In genomic region chr1:232904566-232904965, GRCh38 we compare ENCODE assay signal across 10 cellular contexts. TPM values are rescaled to one million over a fixed set of nuclear protein-coding genes. Genes with fewer than 3 reads are reported as not detected.
A peak's percentile ranks its signal among the peaks of the same experiment; 100 is the strongest.
DNase-seq lines count a peak whose midpoint lies in the region; ATAC-seq and TF ChIP-seq lines count a peak whose summit lies in the region.
"Had no signal": no experiment of that assay in that cellular context is flagged by ENCODE, and none has a peak within 500 bp of the region (broad histone marks: within the 10 kb centered on the region; RNA-seq: fewer than 3 reads in every experiment).

No MANE protein-coding gene starts in this region.

- H3K9ac ChIP-seq in DND-41 (ENCODE audit: low read depth, low read length) = no peak overlapping the region

- peaks cover 50% of the 10 kb centered on the region for H3K4me1 ChIP-seq in DND-41 (ENCODE audit: insufficient read depth, low read length)
- peaks cover 14 to 20% of the 10 kb centered on the region in 2 donors for H3K4me1 ChIP-seq in gastrocnemius medialis
- no peaks in the 10 kb centered on the region; the same call in 1 of the 2 replicates for H3K4me1 ChIP-seq in BE2C

- no peaks in the 10 kb centered on the region for H3K36me3 Mint-ChIP-seq in activated CD4-positive, alpha-beta memory T cell treated with anti-CD3 and anti-CD28 coated beads, Interleukin-2, amount 10 ng/mL, durations not matched to agents 7 days and 5 days (ENCODE audit: low read depth)

- H4K20me1 ChIP-seq in DND-41 (ENCODE audit: insufficient read depth, low read length) = no peaks in the 10 kb centered on the region

- H3K27ac ChIP-seq in DND-41 (ENCODE audit: low read length) (no peak overlapping the region), gastrocnemius medialis (no peak overlapping the region)
- H3K27ac ChIP-seq: spleen, thoracic aorta had no signal

- no peaks in the 10 kb centered on the region for H3K9me3 Mint-ChIP-seq in activated CD4-positive, alpha-beta memory T cell treated with anti-CD3 and anti-CD28 coated beads, Interleukin-2, amount 10 ng/mL, durations not matched to agents 7 days and 5 days

- no peak for TF ChIP-seq POLR2A in gastrocnemius medialis (IDR thresholded peaks at IDR 0.05)

- H3K27me3 ChIP-seq in DND-41 (ENCODE audit: insufficient read depth, low read length, poor library complexity) = no peaks in the 10 kb centered on the region
- no peaks in the 10 kb centered on the region for H3K27me3 ChIP-seq in kidney epithelial cell (ENCODE audit: control insufficient read depth, insufficient read depth, low read length)
- H3K27me3 ChIP-seq in gastrocnemius medialis = no peaks in the 10 kb centered on the region
- H3K27me3 ChIP-seq in BE2C = no peaks in the 10 kb centered on the region

- no peak overlapping the region for H3K4me3 Mint-ChIP-seq in activated CD4-positive, alpha-beta memory T cell treated with anti-CD3 and anti-CD28 coated beads, Interleukin-2, amount 10 ng/mL, durations not matched to agents 7 days and 5 days

- H3K4me3 ChIP-seq in DND-41 (ENCODE audit: low read depth in 1 of 2, low read length in 2 of 2) = no peak overlapping the region
- H3K4me3 ChIP-seq in kidney epithelial cell (ENCODE audit: low read depth, low read length) = no peak overlapping the region
- H3K4me3 ChIP-seq in gastrocnemius medialis = no peak overlapping the region
- H3K4me3 ChIP-seq in BE2C (ENCODE audit: low read depth, low read length) = no peak overlapping the region
- H3K4me3 ChIP-seq: spleen, thoracic aorta had no signal

- no peak overlapping the region for H2AFZ ChIP-seq in DND-41 (ENCODE audit: low read depth, low read length)

- POLR2A ChIA-PET in activated CD4-positive, alpha-beta memory T cell treated with anti-CD3 and anti-CD28 coated beads, Interleukin-2, amount 10 ng/mL, durations not matched to agents 7 days and 5 days (lab: Charles Lee) = no interaction called here

- DNase-seq in DND-41 (no peak), kidney epithelial cell (ENCODE audit: low read depth) (peak; percentile 68), gastrocnemius medialis (no peak), BE2C (no peak)
- peak; percentile 29 for DNase-seq in activated CD4-positive, alpha-beta memory T cell treated with anti-CD3 and anti-CD28 coated beads, Interleukin-2, amount 10 ng/mL, durations not matched to agents 7 days and 5 days
- DNase-seq: spleen had no signal

- CTCF ChIA-PET in activated CD4-positive, alpha-beta memory T cell treated with anti-CD3 and anti-CD28 coated beads, Interleukin-2, amount 10 ng/mL, durations not matched to agents 7 days and 5 days (lab: Charles Lee) = no interaction called here

- H3K79me2 ChIP-seq in DND-41 (ENCODE audit: insufficient read depth, low read length) = no peaks in the 10 kb centered on the region

- intact Hi-C loops in gastrocnemius medialis (cut with DNase I; ENCODE audit: low total_unique reads) = no loop called here

- H3K36me3 ChIP-seq in DND-41 (ENCODE audit: insufficient read depth, low read length) (no peaks in the 10 kb centered on the region), kidney epithelial cell (ENCODE audit: control insufficient read depth, insufficient read depth, low read length) (no peaks in the 10 kb centered on the region), gastrocnemius medialis (no peaks in the 10 kb centered on the region), BE2C (no peaks in the 10 kb centered on the region)
- H3K36me3 ChIP-seq: spleen, thoracic aorta had no signal

- ATAC-seq in DND-41 (ENCODE audit: insufficient read depth, low read depth) (0 out of 3 replicates have a peak, but pooled peaks have one; percentile 27), HG03025 (IDR thresholded peaks at IDR 0.05; ENCODE audit: low FRiP score, unreplicated experiment) (peak; percentile 76), gastrocnemius medialis (no peak), GM18517 (IDR thresholded peaks at IDR 0.05; ENCODE audit: unreplicated experiment) (no peak), GM21786 (IDR thresholded peaks at IDR 0.05; ENCODE audit: unreplicated experiment) (no peak)

- no peak overlapping the region for H3K27ac Mint-ChIP-seq in activated CD4-positive, alpha-beta memory T cell treated with anti-CD3 and anti-CD28 coated beads, Interleukin-2, amount 10 ng/mL, durations not matched to agents 7 days and 5 days

- H3K4me1 Mint-ChIP-seq in activated CD4-positive, alpha-beta memory T cell treated with anti-CD3 and anti-CD28 coated beads, Interleukin-2, amount 10 ng/mL, durations not matched to agents 7 days and 5 days = peaks cover 32% of the 10 kb centered on the region

- no peak for TF ChIP-seq CTCF in DND-41 (IDR thresholded peaks at IDR 0.05; ENCODE audit: borderline replicate concordance, extremely low read depth, low read length, poor library complexity, severe bottlenecking)
- no peak for TF ChIP-seq CTCF in kidney epithelial cell (IDR thresholded peaks at IDR 0.05; ENCODE audit: insufficient read depth, low read length, poor library complexity, severe bottlenecking)
- no peak for TF ChIP-seq CTCF in gastrocnemius medialis (IDR thresholded peaks at IDR 0.05 in 4 of 5, conservative IDR thresholded peaks at IDR 0.05 in 1 of 5)
- TF ChIP-seq CTCF in BE2C (IDR thresholded peaks at IDR 0.05; ENCODE audit: low read depth, low read length) = no peak

- H3K9me3 ChIP-seq in DND-41 (ENCODE audit: insufficient read depth, low read length, severe bottlenecking) (no peaks in the 10 kb centered on the region), gastrocnemius medialis (no peaks in the 10 kb centered on the region), BE2C (no peaks in the 10 kb centered on the region)
- H3K9me3 ChIP-seq: spleen, thoracic aorta had no signal

- H3K27me3 Mint-ChIP-seq in activated CD4-positive, alpha-beta memory T cell treated with anti-CD3 and anti-CD28 coated beads, Interleukin-2, amount 10 ng/mL, durations not matched to agents 7 days and 5 days = no peaks in the 10 kb centered on the region

- H3K4me2 ChIP-seq in DND-41 (ENCODE audit: insufficient read depth, low read length) = no peak overlapping the region

- in situ Hi-C loops in gastrocnemius medialis (cut with MboI; ENCODE audit: low sequenced_read_pairs in 4 of 4) = no loop called here

RNA-seq across cellular contexts. Expression of gene NTPCR, which starts 45.8 kb away (rescaled TPM):
- total RNA-seq in activated CD4-positive, alpha-beta memory T cell treated with anti-CD3 and anti-CD28 coated beads, Interleukin-2, amount 10 ng/mL, durations not matched to agents 7 days and 5 days = 10 to 100 TPM; 27.2 to 31.1 TPM
- 46.6 and 51.0 TPM in 2 replicates for total RNA-seq in kidney epithelial cell
- total RNA-seq in gastrocnemius medialis = 10 to 100 TPM; 20.5 to 33.7 (median 24.2) TPM
- polyA plus RNA-seq in BE2C (2012; ENCODE audit: insufficient read depth, insufficient read length, low read depth) = 129 TPM

Comparison
In these comparisons a context has a peak if more than half of its experiments do, and no peak if none do; other contexts are left out.
1. ATAC-seq: peak in DND-41 (single experiment) and HG03025 (single experiment); none in gastrocnemius medialis (0 of 2), GM18517 (single experiment) and GM21786 (single experiment).
2. DNase-seq: peak in activated CD4-positive, alpha-beta memory T cell treated with anti-CD3 and anti-CD28 coated beads, Interleukin-2, amount 10 ng/mL, durations not matched to agents 7 days and 5 days (single experiment) and kidney epithelial cell (single experiment); none in DND-41 (single experiment), gastrocnemius medialis (0 of 2) and BE2C (single experiment).